In the genomic region with DNA sequence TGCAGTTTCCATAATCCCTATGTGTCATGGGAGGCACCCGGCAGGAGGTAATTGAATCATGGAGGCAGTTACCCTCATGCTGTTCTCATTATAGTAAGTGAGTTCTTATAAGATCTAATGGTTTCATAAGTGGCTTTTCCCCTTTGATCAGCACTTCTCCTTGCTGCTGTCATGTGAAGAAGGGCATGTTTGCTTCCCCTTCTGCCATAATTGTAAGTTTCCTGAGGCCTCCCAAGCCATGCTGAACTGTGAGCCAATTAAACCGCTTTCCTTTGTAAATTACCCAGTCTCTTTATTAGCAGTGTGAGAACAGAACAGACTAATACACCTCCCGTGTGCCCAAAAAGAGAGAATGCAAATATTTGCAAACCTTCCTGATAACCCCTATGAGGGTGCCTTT, we compare ENCODE assay signal across 20 cellular contexts.
"Had no signal": no experiment of that assay in that cellular context is flagged by ENCODE, and none has a peak within 500 bp of the region (broad histone marks: within the 10 kb centered on the region; RNA-seq: fewer than 3 reads in every experiment).

No MANE protein-coding gene starts in this region.

- H3K27me3 ChIP-seq: dorsolateral prefrontal cortex, esophagus squamous epithelium, foreskin keratinocyte, neural progenitor cell, ovary had no signal

- H3K27ac ChIP-seq: dorsolateral prefrontal cortex, esophagus squamous epithelium, foreskin keratinocyte, left ventricle myocardium inferior, lower lobe of right lung, neural progenitor cell, ovary had no signal

- H3K9me3 ChIP-seq: esophagus squamous epithelium, left ventricle myocardium inferior, lower lobe of right lung, ovary had no signal

- DNase-seq: cortex of kidney; dorsolateral prefrontal cortex; effector CD8-positive, alpha-beta T cell; esophagus squamous epithelium; foreskin keratinocyte; kidney; left cardiac atrium; left ventricle myocardium inferior; lower lobe of right lung; mesenchymal stem cell; midbrain; nucleus accumbens; ovary; right cardiac atrium; stimulated activated CD4-positive, alpha-beta T cell treated with anti-CD3 and anti-CD28 coated beads, Interleukin-2, amount 100 ng/mL, for 48 hours; stimulated activated naive CD4-positive, alpha-beta T cell treated with Interleukin-2 at 50 U/mL for 16 hours; trophoblast cell had no signal

- H3K4me3 ChIP-seq: dorsolateral prefrontal cortex, esophagus squamous epithelium, left ventricle myocardium inferior, lower lobe of right lung, neural progenitor cell, ovary, smooth muscle cell had no signal

- ATAC-seq: foreskin keratinocyte; left cardiac atrium; natural killer cell treated with Interleukin-12 subunit alpha and Interleukin-12 subunit beta and Interleukin-15 and Interleukin-18, amount 100 ng/mL, for 72 hours; right cardiac atrium had no signal

- H3K36me3 ChIP-seq: esophagus squamous epithelium, left ventricle myocardium inferior, lower lobe of right lung, neural progenitor cell, ovary had no signal

- H3K4me1 ChIP-seq: esophagus squamous epithelium, foreskin keratinocyte, left ventricle myocardium inferior, neural progenitor cell had no signal
